17 cellular contexts compared by ENCODE assay signal in genomic region chr12:111121840-111122239, GRCh38.
A peak's percentile ranks its signal among the peaks of the same experiment; 100 is the strongest.
DNase-seq lines count a peak whose midpoint lies in the region; ATAC-seq and TF ChIP-seq lines count a peak whose summit lies in the region.
"Had no signal": no experiment of that assay in that cellular context is flagged by ENCODE, and none has a peak within 500 bp of the region (broad histone marks: within the 10 kb centered on the region; RNA-seq: fewer than 3 reads in every experiment).

No MANE protein-coding gene starts in this region.

- H3K4me3 Mint-ChIP-seq in activated naive CD8-positive, alpha-beta T cell treated with anti-CD3 and anti-CD28 coated beads, Interleukin-2, amount 50 U/mL, for 24 hours, result no peak overlapping the region
- H3K4me3 Mint-ChIP-seq: activated CD8-positive, alpha-beta T cell treated with anti-CD3 and anti-CD28 coated beads, Interleukin-2, amount 10 ng/mL, durations not matched to agents 7 days and 5 days; activated naive CD8-positive, alpha-beta T cell; activated T-cell treated with anti-CD3 and anti-CD28 coated beads, Interleukin-2, amount 50 U/mL, for 72 hours; T-helper 1 cell treated with Interleukin-12 subunit alpha and Interleukin-12 subunit beta and Interleukin-4 antibody, amounts not matched to agents 30 μg/mL and 1 μg/mL, for 36 hours had no signal

- H3K4me1 ChIP-seq in HAP-1 (peaks cover 22% of the 10 kb centered on the region), prostate gland (replicated peaks) (no peaks in the 10 kb centered on the region), transverse colon (peaks cover 0 to 5% (median 2%) of the 10 kb centered on the region in 4 donors)
- H3K4me1 ChIP-seq: lower lobe of right lung, suprapubic skin had no signal

- in situ Hi-C loops in HAP-1 (cut with MboI; ENCODE audit: low sequenced_read_pairs), result no loop called here
- in situ Hi-C loops in transverse colon (cut with MboI; ENCODE audit: low pct_ligation_motif_present in 1 of 4, low pct_unique_long_range_greater_than_20kb in 1 of 4, low sequenced_read_pairs in 3 of 4), result no loop called here

- H3K4me3 ChIP-seq in HAP-1 (no peak overlapping the region), epithelial cell of proximal tubule (ENCODE audit: low read depth, low read length) (no peak overlapping the region), prostate gland (no peak overlapping the region), transverse colon (no peak overlapping the region)
- H3K4me3 ChIP-seq: gastroesophageal sphincter, lower lobe of right lung, suprapubic skin had no signal

- 23% methylated on average over 6 of the region's 6 CpGs for WGBS in prostate gland
- 35 to 64% methylated on average over 6 of the region's 6 CpGs for WGBS in transverse colon (ENCODE audit: low coverage in 1 of 2), 2 donors

- H3K27me3 Mint-ChIP-seq in activated naive CD8-positive, alpha-beta T cell treated with anti-CD3 and anti-CD28 coated beads, Interleukin-2, amount 50 U/mL, for 24 hours, result peaks cover 7% of the 10 kb centered on the region
- H3K27me3 Mint-ChIP-seq: activated naive CD8-positive, alpha-beta T cell had no signal

- H3K36me3 Mint-ChIP-seq in activated naive CD4-positive, alpha-beta T cell treated with anti-CD3 and anti-CD28 coated beads, Interleukin-2, amount 50 U/mL, for 72 hours, result no peaks in the 10 kb centered on the region
- H3K36me3 Mint-ChIP-seq in activated naive CD8-positive, alpha-beta T cell treated with anti-CD3 and anti-CD28 coated beads, Interleukin-2, amount 50 U/mL, for 24 hours (ENCODE audit: low read depth), result no peaks in the 10 kb centered on the region

- TF ChIP-seq CTCF in epithelial cell of proximal tubule (conservative IDR thresholded peaks at IDR 0.05; ENCODE audit: low read depth, low read length), result peak; percentile 3
- TF ChIP-seq CTCF in prostate gland (IDR thresholded peaks at IDR 0.05), result peak in 2 of 4 experiments; percentile 29 to 42
- no peak for TF ChIP-seq CTCF in transverse colon (IDR thresholded peaks at IDR 0.05)

- TF ChIP-seq EP300 in transverse colon (IDR thresholded peaks at IDR 0.05; ENCODE audit: low read depth), result no peak

- intact Hi-C loops in prostate gland (cut with DNase I) (no loop called here), transverse colon (cut with DNase I; ENCODE audit: low total_unique reads) (no loop called here)

- no peaks in the 10 kb centered on the region for H3K4me1 Mint-ChIP-seq in activated naive CD8-positive, alpha-beta T cell treated with anti-CD3 and anti-CD28 coated beads, Interleukin-2, amount 50 U/mL, for 24 hours

- TF ChIP-seq POLR2A in prostate gland (IDR thresholded peaks at IDR 0.05) (no peak), transverse colon (IDR thresholded peaks at IDR 0.05) (no peak)

- peak overlapping the region; percentile 43 to 52 for H3K27ac ChIP-seq in prostate gland
- no peak overlapping the region for H3K27ac ChIP-seq in transverse colon
- H3K27ac ChIP-seq: brain microvascular endothelial cell, gastroesophageal sphincter, lower lobe of right lung, suprapubic skin had no signal

- H3K27ac Mint-ChIP-seq in activated naive CD4-positive, alpha-beta T cell treated with anti-CD3 and anti-CD28 coated beads, Interleukin-2, amount 50 U/mL, for 72 hours, result no peak overlapping the region
- no peak overlapping the region for H3K27ac Mint-ChIP-seq in activated naive CD8-positive, alpha-beta T cell treated with anti-CD3 and anti-CD28 coated beads, Interleukin-2, amount 50 U/mL, for 24 hours
- H3K27ac Mint-ChIP-seq: activated CD8-positive, alpha-beta T cell treated with anti-CD3 and anti-CD28 coated beads, Interleukin-2, amount 10 ng/mL, durations not matched to agents 7 days and 5 days; activated naive CD8-positive, alpha-beta T cell; activated T-cell treated with anti-CD3 and anti-CD28 coated beads, Interleukin-2, amount 50 U/mL, for 72 hours; T-helper 1 cell treated with Interleukin-12 subunit alpha and Interleukin-12 subunit beta and Interleukin-4 antibody, amounts not matched to agents 30 μg/mL and 1 μg/mL, for 36 hours had no signal

- peak; percentile 58 to 61 for DNase-seq in HAP-1 (ENCODE audit: low spot score in 2 of 2)
- peak; percentile 88 for DNase-seq in NCI-H82 (lab: John Stamatoyannopoulos, UW)
- no peak for DNase-seq in epithelial cell of proximal tubule (ENCODE audit: low read depth)
- peak; percentile 31 for DNase-seq in prostate gland (ENCODE audit: low spot score)
- no peak for DNase-seq in activated naive CD4-positive, alpha-beta T cell treated with anti-CD3 and anti-CD28 coated beads, Interleukin-2, amount 50 U/mL, for 72 hours (ENCODE audit: low spot score in 2 of 2)
- no peak for DNase-seq in activated naive CD8-positive, alpha-beta T cell treated with anti-CD3 and anti-CD28 coated beads, Interleukin-2, amount 50 U/mL, for 24 hours
- no peak for DNase-seq in transverse colon
- DNase-seq: activated CD4-positive, CD25-positive, alpha-beta regulatory T cell; activated CD8-positive, alpha-beta T cell treated with anti-CD3 and anti-CD28 coated beads, Interleukin-2, amount 10 ng/mL, durations not matched to agents 7 days and 5 days; activated T-cell treated with anti-CD3 and anti-CD28 coated beads, Interleukin-2, amount 50 U/mL, for 72 hours; brain microvascular endothelial cell; lower lobe of right lung had no signal

- H3K27me3 ChIP-seq in HAP-1 (ENCODE audit: low read depth) (no peaks in the 10 kb centered on the region), prostate gland (replicated peaks; ENCODE audit: insufficient read depth) (no peaks in the 10 kb centered on the region), transverse colon (no peaks in the 10 kb centered on the region)
- H3K27me3 ChIP-seq: brain microvascular endothelial cell had no signal

- H3K9me3 Mint-ChIP-seq in activated naive CD4-positive, alpha-beta T cell treated with anti-CD3 and anti-CD28 coated beads, Interleukin-2, amount 50 U/mL, for 72 hours, result peaks cover 0 to 3% of the 10 kb centered on the region in 2 donors
- peaks cover 5% of the 10 kb centered on the region for H3K9me3 Mint-ChIP-seq in activated naive CD8-positive, alpha-beta T cell treated with anti-CD3 and anti-CD28 coated beads, Interleukin-2, amount 50 U/mL, for 24 hours
- H3K9me3 Mint-ChIP-seq: T-helper 1 cell treated with Interleukin-12 subunit alpha and Interleukin-12 subunit beta and Interleukin-4 antibody, amounts not matched to agents 30 μg/mL and 1 μg/mL, for 36 hours had no signal

- H3K9me3 ChIP-seq in HAP-1, result no peaks in the 10 kb centered on the region
- no peaks in the 10 kb centered on the region for H3K9me3 ChIP-seq in prostate gland
- no peaks in the 10 kb centered on the region for H3K9me3 ChIP-seq in transverse colon
- H3K9me3 ChIP-seq: gastroesophageal sphincter, lower lobe of right lung, suprapubic skin had no signal

- H3K36me3 ChIP-seq in HAP-1 (replicated peaks) (no peaks in the 10 kb centered on the region), prostate gland (no peaks in the 10 kb centered on the region), transverse colon (no peaks in the 10 kb centered on the region)
- H3K36me3 ChIP-seq: brain microvascular endothelial cell, gastroesophageal sphincter, lower lobe of right lung, suprapubic skin had no signal

- no peak for ATAC-seq in activated naive CD4-positive, alpha-beta T cell treated with anti-CD3 and anti-CD28 coated beads, Interleukin-2, amount 50 U/mL, for 72 hours
- ATAC-seq in activated naive CD8-positive, alpha-beta T cell treated with anti-CD3 and anti-CD28 coated beads, Interleukin-2, amount 50 U/mL, for 24 hours, result no peak
- ATAC-seq: activated CD8-positive, alpha-beta T cell treated with anti-CD3 and anti-CD28 coated beads, Interleukin-2, amount 10 ng/mL, durations not matched to agents 7 days and 5 days; activated T-cell treated with anti-CD3 and anti-CD28 coated beads, Interleukin-2, amount 50 U/mL, for 72 hours; esophagus mucosa; gastroesophageal sphincter; lower lobe of right lung had no signal

Comparison
In these comparisons a context has a peak if more than half of its experiments do, and no peak if none do; other contexts are left out.
1. DNase-seq: peak in HAP-1 (2 of 2), NCI-H82 (single experiment) and prostate gland (single experiment); none in epithelial cell of proximal tubule (single experiment), activated naive CD4-positive, alpha-beta T cell treated with anti-CD3 and anti-CD28 coated beads, Interleukin-2, amount 50 U/mL, for 72 hours (0 of 2), activated naive CD8-positive, alpha-beta T cell treated with anti-CD3 and anti-CD28 coated beads, Interleukin-2, amount 50 U/mL, for 24 hours (single experiment) and transverse colon (single experiment).
2. H3K27ac ChIP-seq: peak in prostate gland (2 of 2); none in transverse colon (0 of 4).